In genomic region chr5:168268949-168269943, GRCh38 we compare ENCODE assay signal across 8 cellular contexts. TPM values are rescaled to one million over a fixed set of nuclear protein-coding genes. Genes with fewer than 3 reads are reported as not detected.
DNase-seq lines count a peak whose midpoint lies in the region; ATAC-seq, FAIRE-seq and TF ChIP-seq lines count a peak whose summit lies in the region.

No MANE protein-coding gene starts in this region.

- H2AK5ac ChIP-seq in H1 (ENCODE audit: low read depth, low read length) (no peak overlapping the region), mesenchymal stem cell (ENCODE audit: low read length, severe bottlenecking) (no peak overlapping the region)

- H3K4me1 ChIP-seq in CD8-positive, alpha-beta T cell (ENCODE audit: insufficient read depth, low read length), result peaks cover 5% of the 10 kb centered on the region
- H3K4me1 ChIP-seq in H1 (replicated peaks in 1 of 4; ENCODE audit: control insufficient read depth in 3 of 4, insufficient read depth in 4 of 4, low read length in 3 of 4), result peaks cover 0 to 9% (median under 1%) of the 10 kb centered on the region in 4 experiments; a peak in 3 of 7 replicates
- peaks cover 5% of the 10 kb centered on the region for H3K4me1 ChIP-seq in mesenchymal stem cell (ENCODE audit: control insufficient read depth, insufficient read depth, low read depth, low read length)

- CTCF ChIA-PET in CD8-positive, alpha-beta T cell (lab: Charles Lee), result interaction anchor here (0.9 to 1.2 kb wide), 2 partner anchors 10 to 167 kb away, joined by 3 read pairs; no protein-coding TSS in a partner anchor
- CTCF ChIA-PET in activated CD8-positive, alpha-beta T cell treated with anti-CD3 and anti-CD28 coated beads for 36 hours (lab: Charles Lee), result interaction anchor here (0.7 to 1.8 kb wide), 13 partner anchors 10 to 715 kb away, joined by 3 to 9 read pairs (median 3); no protein-coding TSS in a partner anchor
- CTCF ChIA-PET in H1 (lab: Charles Lee; ENCODE audit: partially characterized antibody), result interaction anchor here (0.7 to 3.4 kb wide), 51 partner anchors 9 to 263 kb away, joined by 3 to 38 read pairs (median 4); partner anchors contain the start of genes RARS1 and WWC1

- H4K91ac ChIP-seq in H1 (replicated peaks; ENCODE audit: insufficient read length, low read length) (peak overlapping the region; percentile 51), mesenchymal stem cell (ENCODE audit: low read length) (no peak overlapping the region)

- FAIRE-seq in H1 (lab: Jason Lieb, UNC), result peak; percentile 87

- intact Hi-C loops in CD8-positive, alpha-beta T cell (cut with DNase I, micrococcal nuclease), result no loop called here
- intact Hi-C loops in activated CD8-positive, alpha-beta T cell treated with anti-CD3 and anti-CD28 coated beads for 36 hours (cut with micrococcal nuclease), result loop anchor here (10.0 kb wide), 1 partner anchor 216 kb away; the partner anchor contains the start of gene RARS1

- peak in 1 of 2 experiments; percentile 50; a peak in 2 of 3 replicates for TF ChIP-seq POLR2A in H1 (IDR thresholded peaks at IDR 0.05; ENCODE audit: control extremely low read depth in 1 of 2, low read depth in 2 of 2, low read length in 2 of 2)

- POLR2A ChIA-PET in CD8-positive, alpha-beta T cell (lab: Charles Lee), result no interaction called here
- POLR2A ChIA-PET in activated CD8-positive, alpha-beta T cell treated with anti-CD3 and anti-CD28 coated beads for 36 hours (lab: Charles Lee), result no interaction called here
- POLR2A ChIA-PET in H1 (lab: Charles Lee; ENCODE audit: partially characterized antibody), result interaction anchor here (0.8 to 1.7 kb wide), 2 partner anchors 218 to 253 kb away, joined by 4 to 5 read pairs; partner anchors contain the start of gene RARS1

- H3K27me3 Mint-ChIP-seq in CD8-positive, alpha-beta T cell (ENCODE audit: low read depth), result peaks cover 27% of the 10 kb centered on the region
- peaks cover 19% of the 10 kb centered on the region for H3K27me3 Mint-ChIP-seq in activated CD8-positive, alpha-beta T cell treated with anti-CD3 and anti-CD28 coated beads for 36 hours

- H3K36me3 Mint-ChIP-seq in CD8-positive, alpha-beta T cell, result no peaks in the 10 kb centered on the region
- H3K36me3 Mint-ChIP-seq in activated CD8-positive, alpha-beta T cell treated with anti-CD3 and anti-CD28 coated beads for 36 hours (ENCODE audit: low read depth), result no peaks in the 10 kb centered on the region

- H3K27ac ChIP-seq in CD8-positive, alpha-beta T cell (ENCODE audit: low read depth, low read length), result no peak overlapping the region
- H3K27ac ChIP-seq in H1 (ENCODE audit: low read depth, low read length) (no peak overlapping the region), mesenchymal stem cell (ENCODE audit: low read length, poor library complexity, severe bottlenecking) (no peak overlapping the region)

- peak; percentile 99 to 100 for TF ChIP-seq RAD21 in H1 (IDR thresholded peaks at IDR 0.05 in 1 of 2, conservative IDR thresholded peaks at IDR 0.05 in 1 of 2; ENCODE audit: low read depth in 2 of 2, low read length in 2 of 2)

- peaks cover 3% of the 10 kb centered on the region for H3K9me3 Mint-ChIP-seq in CD8-positive, alpha-beta T cell
- no peaks in the 10 kb centered on the region for H3K9me3 Mint-ChIP-seq in activated CD8-positive, alpha-beta T cell treated with anti-CD3 and anti-CD28 coated beads for 36 hours

- peaks cover 10% of the 10 kb centered on the region for H3K4me1 Mint-ChIP-seq in CD8-positive, alpha-beta T cell (ENCODE audit: low read depth)
- H3K4me1 Mint-ChIP-seq in activated CD8-positive, alpha-beta T cell treated with anti-CD3 and anti-CD28 coated beads for 36 hours (ENCODE audit: low read depth), result peaks cover 5% of the 10 kb centered on the region

- no peaks in the 10 kb centered on the region for H3K9me3 ChIP-seq in CD8-positive, alpha-beta T cell (ENCODE audit: low read length)
- H3K9me3 ChIP-seq in H1 (ENCODE audit: insufficient read depth in 2 of 2, low read depth in 1 of 2, low read length in 1 of 2) (no peaks in the 10 kb centered on the region), mesenchymal stem cell (ENCODE audit: control insufficient read depth, low read length) (no peaks in the 10 kb centered on the region)

- 0 out of 3 replicates have a peak, but pooled peaks of 1 of the 2 experiments have one; percentile 45 for TF ChIP-seq EP300 in H1 (IDR thresholded peaks at IDR 0.05; ENCODE audit: borderline replicate concordance in 1 of 2, low read depth in 2 of 2, low read length in 2 of 2)

- H3K4ac ChIP-seq in H1 (replicated peaks; ENCODE audit: insufficient read length, low read depth, low read length) (peak overlapping the region; percentile 60), mesenchymal stem cell (ENCODE audit: low read depth in 1 of 2, low read length in 2 of 2) (no peak overlapping the region)

- H2AFZ ChIP-seq in H1 (ENCODE audit: low read length) (peak overlapping the region; percentile 96), mesenchymal stem cell (ENCODE audit: low read depth, low read length) (peak overlapping the region; percentile 88)

- no peaks in the 10 kb centered on the region; the same call in 1 of the 2 replicates for H3K23me2 ChIP-seq in H1 (ENCODE audit: low read depth, low read length)

- H3K4me2 ChIP-seq in H1 (ENCODE audit: insufficient read depth in 1 of 2, low read depth in 2 of 2, low read length in 2 of 2), result peak overlapping the region; percentile 51 to 79
- H3K4me2 ChIP-seq in mesenchymal stem cell (ENCODE audit: low read length, poor library complexity, severe bottlenecking), result peak overlapping the region; percentile 79

- H3K4me3 ChIP-seq in CD8-positive, alpha-beta T cell (ENCODE audit: low read depth, low read length), result no peak overlapping the region
- H3K4me3 ChIP-seq in H1 (ENCODE audit: extremely low read depth in 1 of 4, insufficient read depth in 2 of 4, low read depth in 3 of 4, low read length in 4 of 4) (peak overlapping the region; percentile 17 to 57 (median 31); a peak in 5 of 8 replicates), mesenchymal stem cell (ENCODE audit: insufficient read depth in 1 of 2, low read depth in 1 of 2, low read length in 2 of 2) (peak overlapping the region; percentile 33 to 74)

- H2BK12ac ChIP-seq in H1 (ENCODE audit: low read depth, low read length) (0 out of 2 replicates have a peak overlapping the region, but pooled peaks have one; percentile 17), mesenchymal stem cell (ENCODE audit: low read length in 2 of 2) (no peak overlapping the region)

- no peak overlapping the region for H3K23ac ChIP-seq in H1 (ENCODE audit: insufficient read length)
- peak overlapping the region in 1 of 2 experiments; percentile 38 for H3K23ac ChIP-seq in mesenchymal stem cell (ENCODE audit: low read length in 2 of 2)

- no peaks in the 10 kb centered on the region for H3K79me1 ChIP-seq in H1 (ENCODE audit: low read depth, low read length)
- no peaks in the 10 kb centered on the region for H3K79me1 ChIP-seq in mesenchymal stem cell (replicated peaks; ENCODE audit: low read length, poor library complexity, severe bottlenecking)

- no peaks in the 10 kb centered on the region for H3K79me2 ChIP-seq in H1 (ENCODE audit: control insufficient read depth in 1 of 2, insufficient read depth in 2 of 2, low read length in 2 of 2)

- no peak overlapping the region for H2BK120ac ChIP-seq in H1 (replicated peaks; ENCODE audit: low read depth, low read length)
- H2BK120ac ChIP-seq in mesenchymal stem cell (ENCODE audit: low read depth, low read length), result no peak overlapping the region

- peak overlapping the region; percentile 91; the same call in 1 of the 2 replicates for H4K8ac ChIP-seq in H1 (ENCODE audit: extremely low read depth, insufficient read depth, low read length)
- peak overlapping the region; percentile 62 for H4K8ac ChIP-seq in mesenchymal stem cell (ENCODE audit: low read length)

- no peak for ATAC-seq in CD8-positive, alpha-beta T cell
- ATAC-seq in GM19463 (IDR thresholded peaks at IDR 0.05; ENCODE audit: unreplicated experiment) (peak; percentile 81), HG03575 (IDR thresholded peaks at IDR 0.05; ENCODE audit: extremely low read depth, insufficient number of reproducible peaks, low FRiP score, unreplicated experiment) (peak; percentile 47)
- ATAC-seq in activated CD8-positive, alpha-beta T cell treated with anti-CD3 and anti-CD28 coated beads for 36 hours, result peak; percentile 89

- H3K36me3 ChIP-seq in CD8-positive, alpha-beta T cell (ENCODE audit: insufficient read depth, low read length), result no peaks in the 10 kb centered on the region
- H3K36me3 ChIP-seq in H1 (ENCODE audit: control insufficient read depth in 2 of 4, insufficient read depth in 4 of 4, low read length in 3 of 4), result no peaks in the 10 kb centered on the region
- H3K36me3 ChIP-seq in mesenchymal stem cell (ENCODE audit: control insufficient read depth in 1 of 2, insufficient read depth in 2 of 2, low read depth in 1 of 2, low read length in 2 of 2), result peaks cover 0 to 4% of the 10 kb centered on the region in 2 experiments

- TF ChIP-seq CTCF in CD8-positive, alpha-beta T cell (IDR thresholded peaks at IDR 0.05), result peak; percentile 50
- peak; percentile 86 for TF ChIP-seq CTCF in activated CD8-positive, alpha-beta T cell treated with anti-CD3 and anti-CD28 coated beads for 36 hours (IDR thresholded peaks at IDR 0.05)
- TF ChIP-seq CTCF in H1 (IDR thresholded peaks at IDR 0.05; ENCODE audit: control extremely low read depth in 1 of 3, insufficient read depth in 1 of 3, low read depth in 1 of 3, low read length in 3 of 3), result peak; percentile 94 to 97 (median 94)

- H3K14ac ChIP-seq in H1 (ENCODE audit: insufficient read length) (no peak overlapping the region), mesenchymal stem cell (ENCODE audit: low read length in 2 of 2) (no peak overlapping the region)

- no peaks in the 10 kb centered on the region for H4K20me1 ChIP-seq in H1 (replicated peaks in 1 of 2; ENCODE audit: control insufficient read depth in 1 of 2, insufficient read depth in 2 of 2, low read length in 2 of 2)

- peak in 6 of 7 experiments; percentile 28 to 79 (median 50) for DNase-seq in CD8-positive, alpha-beta T cell
- DNase-seq in NCI-H748 treated with DMSO at 0.1 percent for 48 hours (lab: John Stamatoyannopoulos, UW) (peak; percentile 79), H1 (ENCODE audit: low read depth in 1 of 2, low spot score in 2 of 2) (peak; percentile 86 to 98), mesenchymal stem cell (peak; percentile 80)
- DNase-seq in activated CD8-positive, alpha-beta T cell treated with anti-CD3 and anti-CD28 coated beads for 36 hours, result peak; percentile 76
- DNase-seq in stimulated activated CD8-positive, alpha-beta memory T cell treated with anti-CD3 and anti-CD28 coated beads, Interleukin-12 subunit alpha, Interleukin-12 subunit beta, amount 100 ng/mL, for 1 hour (ENCODE audit: low read depth), result peak; percentile 35

- 0 out of 2 replicates have a peak overlapping the region, but pooled peaks have one; percentile 21 for H2BK20ac ChIP-seq in H1 (ENCODE audit: low read length)

- no peak overlapping the region for H3K4me3 Mint-ChIP-seq in CD8-positive, alpha-beta T cell
- H3K4me3 Mint-ChIP-seq in activated CD8-positive, alpha-beta T cell treated with anti-CD3 and anti-CD28 coated beads for 36 hours, result no peak overlapping the region

- H3K56ac ChIP-seq in H1 (replicated peaks; ENCODE audit: insufficient read length, low read depth, low read length), result no peak overlapping the region

- WGBS in H1 (ENCODE audit: extremely low coverage in 1 of 2, insufficient coverage in 1 of 2, insufficient read length in 1 of 2, insufficient replicate concordance in 2 of 2, low coverage in 1 of 2, low lambda C conversion rate in 2 of 2, missing lambda C conversion rate in 1 of 2), 2 experiments, result 19% methylated on average over 29 of the region's 30 CpGs; no CpG with 5 or more reads in 1 of the 2 experiments
- WGBS in mesenchymal stem cell, result 6% methylated on average over 27 of the region's 30 CpGs

- H3K18ac ChIP-seq in H1 (ENCODE audit: extremely low read depth, low read length), result peak overlapping the region; percentile 66; the same call in 1 of the 2 replicates
- H3K18ac ChIP-seq in mesenchymal stem cell (ENCODE audit: low read depth in 1 of 2, low read length in 2 of 2), result no peak overlapping the region

- H3K9ac ChIP-seq in H1 (replicated peaks in 1 of 4; ENCODE audit: extremely low read depth in 1 of 4, low read depth in 3 of 4, low read length in 3 of 4), result no peak overlapping the region
- H3K9ac ChIP-seq in mesenchymal stem cell (ENCODE audit: low read length), result peak overlapping the region; percentile 78

- H3K27me3 ChIP-seq in CD8-positive, alpha-beta T cell (ENCODE audit: insufficient read depth, low read length), result no peaks in the 10 kb centered on the region
- H3K27me3 ChIP-seq in H1 (replicated peaks in 1 of 4; ENCODE audit: control insufficient read depth in 3 of 4, extremely low read depth in 1 of 4, insufficient read depth in 3 of 4, low read length in 3 of 4) (no peaks in the 10 kb centered on the region; a peak in 1 of 7 replicates), mesenchymal stem cell (ENCODE audit: control insufficient read depth in 1 of 2, insufficient read depth in 1 of 2, low read length in 2 of 2) (peaks cover 16% of the 10 kb centered on the region in 2 experiments)

- no peak overlapping the region for H4K5ac ChIP-seq in H1 (ENCODE audit: insufficient read length, low read depth, low read length)

- H2BK15ac ChIP-seq in H1 (ENCODE audit: low read length), result peak overlapping the region; percentile 2; the same call in 1 of the 2 replicates
- no peak overlapping the region for H2BK15ac ChIP-seq in mesenchymal stem cell (ENCODE audit: low read depth, poor library complexity, severe bottlenecking)

- H2BK5ac ChIP-seq in H1 (ENCODE audit: low read depth, low read length), result no peak overlapping the region; the same call in 1 of the 2 replicates
- H2BK5ac ChIP-seq in mesenchymal stem cell (ENCODE audit: low read depth, low read length, poor library complexity, severe bottlenecking), result no peak overlapping the region

- H3K27ac Mint-ChIP-seq in CD8-positive, alpha-beta T cell, result no peak overlapping the region
- no peak overlapping the region for H3K27ac Mint-ChIP-seq in activated CD8-positive, alpha-beta T cell treated with anti-CD3 and anti-CD28 coated beads for 36 hours

RNA-seq across cellular contexts. Expression of gene WWC1, which starts 22.2 kb away (rescaled TPM):
- not detected for total RNA-seq in CD8-positive, alpha-beta T cell
- total RNA-seq in activated CD8-positive, alpha-beta T cell treated with anti-CD3 and anti-CD28 coated beads for 36 hours, result under 1 TPM; 0.45 to 0.47 TPM
- 41.1 and 42.7 TPM in 2 replicates for total RNA-seq in H1 (2021; fragmentation: NEBNext Ultra II Directional; extraction: Animal tissue kit (Norgen Biotek cat#: 25700))
- polyA plus RNA-seq in H1 (2011; rRNA removed), result 16.4 and 19.5 TPM in 2 replicates
- 25.6 TPM for polyA plus RNA-seq in H1 (2011; cell fraction: cytosol; rRNA removed)
- polyA plus RNA-seq in H1 (2011; cell fraction: nucleus; rRNA removed), result 23.1 TPM
- polyA plus RNA-seq in H1 (2012, experiment 1 of 2), result 33.1 to 40.9 TPM (median 34.7 TPM) in 4 replicates
- 18.3 TPM for polyA plus RNA-seq in H1 (2012, experiment 2 of 2)
- polyA plus RNA-seq in H1 (2013, experiment 1 of 2), result 18.6 TPM
- polyA plus RNA-seq in H1 (2013, experiment 2 of 2), result 18.5 TPM
- 39.0 and 39.2 TPM in 2 replicates for polyA minus RNA-seq in H1 (2011; rRNA and poly(A)+ RNA removed)
- polyA minus RNA-seq in H1 (2011; cell fraction: cytosol; rRNA and poly(A)+ RNA removed), result 24.8 TPM
- 24.5 TPM for polyA minus RNA-seq in H1 (2011; cell fraction: nucleus; rRNA and poly(A)+ RNA removed)
- polyA plus RNA-seq in mesenchymal stem cell (2013, experiment 1 of 2), result 0.87 TPM
- 0.82 TPM for polyA plus RNA-seq in mesenchymal stem cell (2013, experiment 2 of 2)

Comparison
In these comparisons a context has a peak if more than half of its experiments do, and no peak if none do; other contexts are left out.
1. DNase-seq: peak in every context shown above with its lines; median percentile 92 in H1; 80 in mesenchymal stem cell; 79 in NCI-H748 treated with DMSO at 0.1 percent for 48 hours; 76 in activated CD8-positive, alpha-beta T cell treated with anti-CD3 and anti-CD28 coated beads for 36 hours; 50 in CD8-positive, alpha-beta T cell; 35 in stimulated activated CD8-positive, alpha-beta memory T cell treated with anti-CD3 and anti-CD28 coated beads, Interleukin-12 subunit alpha, Interleukin-12 subunit beta, amount 100 ng/mL, for 1 hour.
2. RNA of gene WWC1, which starts 22.2 kb away (total RNA-seq): 41.1 to 42.7 TPM in H1; 0.45 to 0.47 TPM in activated CD8-positive, alpha-beta T cell treated with anti-CD3 and anti-CD28 coated beads for 36 hours and not detected in CD8-positive, alpha-beta T cell; every median in the first group is over 10 times any median in the second.
3. Peak in every context shown above with its lines, with median percentiles within 50 percentile points of each other: CTCF ChIP-seq.